In genomic region chr3:183745300-183746098, GRCh38 we compare ENCODE assay signal across 15 cellular contexts. TPM values are rescaled to one million over a fixed set of nuclear protein-coding genes. Genes with fewer than 3 reads are reported as not detected.
DNase-seq lines count a peak whose midpoint lies in the region; ATAC-seq and TF ChIP-seq lines count a peak whose summit lies in the region.
"Had no signal": no experiment of that assay in that cellular context is flagged by ENCODE, and none has a peak within 500 bp of the region (broad histone marks: within the 10 kb centered on the region; RNA-seq: fewer than 3 reads in every experiment).

No MANE protein-coding gene starts in this region.

- H3K4me3 ChIP-seq in cardiac muscle cell, result no peak overlapping the region
- H3K4me3 ChIP-seq in right cardiac atrium (ENCODE audit: low read length), result no peak overlapping the region
- H3K4me3 ChIP-seq in astrocyte of the cerebellum (ENCODE audit: low read depth, low read length), result no peak overlapping the region
- no peak overlapping the region for H3K4me3 ChIP-seq in sigmoid colon
- H3K4me3 ChIP-seq: mucosa of descending colon, PC-9, tibial artery had no signal

- no peak overlapping the region for H3K27ac ChIP-seq in cardiac muscle cell
- H3K27ac ChIP-seq in right cardiac atrium (ENCODE audit: low read length), result no peak overlapping the region
- no peak overlapping the region for H3K27ac ChIP-seq in sigmoid colon
- H3K27ac ChIP-seq: PC-9, tibial artery had no signal

- no peaks in the 10 kb centered on the region for H3K27me3 ChIP-seq in cardiac muscle cell
- no peaks in the 10 kb centered on the region for H3K27me3 ChIP-seq in right cardiac atrium (ENCODE audit: control insufficient read depth, insufficient read depth)
- no peaks in the 10 kb centered on the region for H3K27me3 ChIP-seq in sigmoid colon
- H3K27me3 ChIP-seq: tibial artery had no signal

- H3K9me3 ChIP-seq in cardiac muscle cell (ENCODE audit: low read depth) (no peaks in the 10 kb centered on the region), right cardiac atrium (ENCODE audit: control insufficient read depth, low read length) (no peaks in the 10 kb centered on the region), sigmoid colon (no peaks in the 10 kb centered on the region)
- H3K9me3 ChIP-seq: mucosa of descending colon, tibial artery had no signal

- TF ChIP-seq POLR2A in sigmoid colon (IDR thresholded peaks at IDR 0.05), result no peak

- H3K4me1 ChIP-seq in cardiac muscle cell (ENCODE audit: low read depth) (no peaks in the 10 kb centered on the region), right cardiac atrium (ENCODE audit: control insufficient read depth, insufficient read depth, low read length) (no peaks in the 10 kb centered on the region), sigmoid colon (no peaks in the 10 kb centered on the region)
- H3K4me1 ChIP-seq: tibial artery had no signal

- no peak for TF ChIP-seq CTCF in cardiac muscle cell (IDR thresholded peaks at IDR 0.05; ENCODE audit: low read depth, low read length)
- TF ChIP-seq CTCF in astrocyte of the cerebellum (IDR thresholded peaks at IDR 0.05; ENCODE audit: low read depth, low read length, missing control alignments), result no peak
- TF ChIP-seq CTCF in sigmoid colon (IDR thresholded peaks at IDR 0.05), result no peak

- no peaks in the 10 kb centered on the region for H3K4me1 Mint-ChIP-seq in activated T-cell treated with anti-CD3 and anti-CD28 coated beads, Interleukin-2, amount 50 U/mL, for 72 hours (ENCODE audit: low read depth)
- H3K4me1 Mint-ChIP-seq: activated CD8-positive, alpha-beta memory T cell treated with anti-CD3 and anti-CD28 coated beads, Interleukin-2, amount 10 ng/mL, durations not matched to agents 7 days and 5 days had no signal

- H3K4me3 Mint-ChIP-seq in activated T-cell treated with anti-CD3 and anti-CD28 coated beads, Interleukin-2, amount 50 U/mL, for 72 hours, result no peak overlapping the region
- H3K4me3 Mint-ChIP-seq: activated CD8-positive, alpha-beta memory T cell treated with anti-CD3 and anti-CD28 coated beads, Interleukin-2, amount 10 ng/mL, durations not matched to agents 7 days and 5 days had no signal

- H3K27me3 Mint-ChIP-seq in activated T-cell treated with anti-CD3 and anti-CD28 coated beads, Interleukin-2, amount 50 U/mL, for 72 hours (ENCODE audit: low read depth), result no peaks in the 10 kb centered on the region
- H3K27me3 Mint-ChIP-seq: activated CD8-positive, alpha-beta memory T cell treated with anti-CD3 and anti-CD28 coated beads, Interleukin-2, amount 10 ng/mL, durations not matched to agents 7 days and 5 days had no signal

- H3K36me3 Mint-ChIP-seq in activated T-cell treated with anti-CD3 and anti-CD28 coated beads, Interleukin-2, amount 50 U/mL, for 72 hours (ENCODE audit: insufficient read depth in 2 of 2), result peaks cover 5 to 16% of the 10 kb centered on the region in 2 donors

- intact Hi-C loops in right cardiac atrium (cut with DNase I) (no loop called here), sigmoid colon (cut with DNase I) (no loop called here)

- DNase-seq in cardiac muscle cell (ENCODE audit: low read depth in 1 of 2, low spot score in 1 of 2) (peak; percentile 6 to 45), right cardiac atrium (no peak), astrocyte of the cerebellum (ENCODE audit: low read depth) (peak; percentile 6), islet precursor cell (peak; percentile 71), sigmoid colon (no peak), NCI-H524 (lab: John Stamatoyannopoulos, UW) (no peak), T-helper 1 cell (no peak)
- DNase-seq in activated T-cell treated with anti-CD3 and anti-CD28 coated beads, Interleukin-2, amount 50 U/mL, for 72 hours, result no peak
- DNase-seq: activated CD8-positive, alpha-beta memory T cell treated with anti-CD3 and anti-CD28 coated beads, Interleukin-2, amount 10 ng/mL, durations not matched to agents 7 days and 5 days; effector CD8-positive, alpha-beta T cell; Karpas-422; mucosa of descending colon; PC-9; T1000; tibial artery had no signal

- peaks cover 22% of the 10 kb centered on the region for H3K36me3 ChIP-seq in cardiac muscle cell
- peaks cover 0 to 27% (median 5%) of the 10 kb centered on the region in 4 donors for H3K36me3 ChIP-seq in sigmoid colon

- H3K9me3 Mint-ChIP-seq in activated T-cell treated with anti-CD3 and anti-CD28 coated beads, Interleukin-2, amount 50 U/mL, for 72 hours, result no peaks in the 10 kb centered on the region

- WGBS in right cardiac atrium, result 82% methylated on average over 16 of the region's 16 CpGs
- 92 to 93% methylated on average over 16 of the region's 16 CpGs for WGBS in sigmoid colon, 2 donors

- no peak for TF ChIP-seq EP300 in sigmoid colon (IDR thresholded peaks at IDR 0.05)

- ATAC-seq in right cardiac atrium, result no peak
- no peak for ATAC-seq in activated T-cell treated with anti-CD3 and anti-CD28 coated beads, Interleukin-2, amount 50 U/mL, for 72 hours (replicated peaks in 1 of 2)
- ATAC-seq: activated CD8-positive, alpha-beta memory T cell treated with anti-CD3 and anti-CD28 coated beads, Interleukin-2, amount 10 ng/mL, durations not matched to agents 7 days and 5 days; mucosa of descending colon had no signal

- no peak overlapping the region for H3K27ac Mint-ChIP-seq in activated T-cell treated with anti-CD3 and anti-CD28 coated beads, Interleukin-2, amount 50 U/mL, for 72 hours
- H3K27ac Mint-ChIP-seq: activated CD8-positive, alpha-beta memory T cell treated with anti-CD3 and anti-CD28 coated beads, Interleukin-2, amount 10 ng/mL, durations not matched to agents 7 days and 5 days had no signal

- in situ Hi-C loops in astrocyte of the cerebellum (cut with HindIII; ENCODE audit: low sequenced_read_pairs), result no loop called here

RNA-seq across cellular contexts. Expression of gene YEATS2, which starts 47.9 kb away (rescaled TPM):
- 27.4 and 34.9 TPM in 2 replicates for total RNA-seq in cardiac muscle cell
- 15.7 and 23.7 TPM in 2 replicates for polyA plus RNA-seq in cardiac muscle cell
- 10 to 100 TPM; 11.6 to 12.0 (median 11.7) TPM for total RNA-seq in right cardiac atrium
- 6.0 TPM for polyA plus RNA-seq in right cardiac atrium
- total RNA-seq in sigmoid colon, result 10 to 100 TPM; 13.2 to 20.3 (median 16.3) TPM
- polyA plus RNA-seq in sigmoid colon, result 10 to 100 TPM in 1 of 3 donors, 1 to 10 TPM in 2; 3.0 to 11.2 (median 3.0) TPM
- 10 to 100 TPM; 44.6 to 52.2 TPM for total RNA-seq in activated T-cell treated with anti-CD3 and anti-CD28 coated beads, Interleukin-2, amount 50 U/mL, for 72 hours

Comparison
In these comparisons a context has a peak if more than half of its experiments do, and no peak if none do; other contexts are left out.
1. DNase-seq: peak in cardiac muscle cell (2 of 2), astrocyte of the cerebellum (single experiment) and islet precursor cell (single experiment); none in right cardiac atrium (0 of 3), sigmoid colon (single experiment), NCI-H524 (0 of 2), activated T-cell treated with anti-CD3 and anti-CD28 coated beads, Interleukin-2, amount 50 U/mL, for 72 hours (0 of 2) and T-helper 1 cell (0 of 5).